Comparison of ENCODE assay signal across 29 cellular contexts in the genomic region with DNA sequence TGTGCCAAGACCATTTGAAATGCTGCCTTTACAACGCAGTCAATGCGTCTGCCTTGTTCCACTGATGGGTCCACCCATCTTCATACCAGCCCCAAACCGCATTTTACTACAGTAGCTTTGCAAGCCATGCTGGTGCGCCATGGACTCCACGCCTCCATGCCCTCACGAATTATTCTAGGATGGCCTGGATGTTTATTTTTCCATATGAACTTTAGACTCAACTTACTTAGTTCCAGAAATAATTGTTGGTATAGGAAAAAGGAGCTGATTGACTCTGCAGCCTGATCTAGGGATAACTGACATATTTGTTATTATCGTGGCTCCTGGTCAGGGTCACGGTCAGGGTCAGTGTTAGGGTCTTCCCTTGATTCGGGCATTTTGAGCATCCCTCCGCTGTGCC.
"Had no signal": no experiment of that assay in that cellular context is flagged by ENCODE, and none has a peak within 500 bp of the region (broad histone marks: within the 10 kb centered on the region; RNA-seq: fewer than 3 reads in every experiment).

No MANE protein-coding gene starts in this region.

- ATAC-seq: activated CD4-positive, CD25-positive, alpha-beta regulatory T cell treated with anti-CD3 and anti-CD28 coated beads, Interleukin-2, amount 50 U/mL, for 24 hours; activated CD8-positive, alpha-beta T cell treated with anti-CD3 and anti-CD28 coated beads for 36 hours; activated T-cell treated with anti-CD3 and anti-CD28 coated beads, Interleukin-2, amount 50 U/mL, for 4 hours; activated T-helper 17 cell treated with anti-CD3 and anti-CD28 coated beads, Interleukin-2, amount 50 U/mL, for 72 hours; effector memory CD8-positive, alpha-beta T cell; foreskin keratinocyte; gastrocnemius medialis; T-helper 17 cell had no signal

- DNase-seq: activated B cell treated with CpG ODN at 0.5 μM for 24 hours; activated CD4-positive, alpha-beta T cell treated with anti-CD3 and anti-CD28 coated beads for 48 hours; activated CD4-positive, alpha-beta T cell treated with anti-CD3 and anti-CD28 coated beads, Interleukin-2, amount 50 U/mL, for 1 hour; activated CD4-positive, alpha-beta T cell treated with anti-CD3 and anti-CD28 coated beads, Interleukin-2, amount 50 U/mL, for 48 hours; activated CD8-positive, alpha-beta memory T cell treated with anti-CD3 and anti-CD28 coated beads for 24 hours; activated CD8-positive, alpha-beta T cell treated with anti-CD3 and anti-CD28 coated beads for 36 hours; activated effector memory CD4-positive, alpha-beta T cell treated with Interleukin-2 at 50 U/mL for 16 hours; activated gamma-delta T cell treated with Interleukin-2 at 50 U/mL for 16 hours; activated naive CD4-positive, alpha-beta T cell treated with anti-CD3 and anti-CD28 coated beads, Interleukin-2, amount 50 U/mL, for 16 hours; activated naive CD4-positive, alpha-beta T cell treated with Interleukin-2 at 50 U/mL for 16 hours; activated T-cell treated with anti-CD3 and anti-CD28 coated beads, Interleukin-2, amount 50 U/mL, for 4 hours; amniotic stem cell; anterior cingulate cortex; brain microvascular endothelial cell; effector CD4-positive, alpha-beta T cell; effector memory CD8-positive, alpha-beta T cell; erythroblast; foreskin keratinocyte; gastrocnemius medialis; T-helper 1 cell; T-helper 17 cell; T1000; WERI-Rb-1 had no signal

- H3K27me3 ChIP-seq: brain microvascular endothelial cell, foreskin keratinocyte had no signal

- FAIRE-seq: astrocyte, bronchial epithelial cell had no signal

- H3K27ac ChIP-seq: brain microvascular endothelial cell, coronary artery, esophagus muscularis mucosa, foreskin keratinocyte, gastrocnemius medialis, WERI-Rb-1 had no signal

- H3K4me3 ChIP-seq: coronary artery, esophagus muscularis mucosa, gastrocnemius medialis had no signal

- H3K36me3 ChIP-seq: brain microvascular endothelial cell, esophagus muscularis mucosa, gastrocnemius medialis, WERI-Rb-1 had no signal

- H3K9me3 ChIP-seq: gastrocnemius medialis had no signal
